ENCODE assay signal across 21 cellular contexts in genomic region chr2:144304127-144304665, GRCh38.
DNase-seq lines count a peak whose midpoint lies in the region; ATAC-seq, FAIRE-seq and TF ChIP-seq lines count a peak whose summit lies in the region.
"Had no signal": no experiment of that assay in that cellular context is flagged by ENCODE, and none has a peak within 500 bp of the region (broad histone marks: within the 10 kb centered on the region; RNA-seq: fewer than 3 reads in every experiment).

No MANE protein-coding gene starts in this region.

- no peak overlapping the region for H4K5ac ChIP-seq in H9 (ENCODE audit: insufficient read length, low read depth, low read length)

- H3K23me2 ChIP-seq in H9 (ENCODE audit: insufficient read length, low read depth, low read length, poor library complexity, severe bottlenecking) = no peaks in the 10 kb centered on the region

- intact Hi-C loops in activated T-helper 1 cell treated with anti-CD3 and anti-CD28 coated beads, Interleukin-12 subunit alpha, Interleukin-12 subunit beta, Interleukin-2, Interleukin-4 antibody, amounts not matched to agents 30 ng/mL and 10 ng/mL and 1 ng/mL, durations not matched to agents 14 hours and 24 hours and 36 hours (cut with micrococcal nuclease) = no loop called here

- TF ChIP-seq CTCF in H9 (conservative IDR thresholded peaks at IDR 0.05) = no peak

- H3K79me2 ChIP-seq in H9 (ENCODE audit: insufficient read depth, low read length) = peaks cover 5% of the 10 kb centered on the region

- no peak overlapping the region for H3K23ac ChIP-seq in H9 (ENCODE audit: insufficient read length, low read depth, low read length)

- H2BK5ac ChIP-seq in H9 (ENCODE audit: insufficient read length, low read length) = peak overlapping the region; percentile 53

- H4K20me1 ChIP-seq in H9 (ENCODE audit: control insufficient read depth, insufficient read depth, insufficient read length) = no peaks in the 10 kb centered on the region

- H2BK15ac ChIP-seq in H9 (ENCODE audit: low read depth, low read length) = no peak overlapping the region

- no peak overlapping the region for H2AFZ ChIP-seq in H9 (ENCODE audit: low read length)
- H2AFZ ChIP-seq: GM23338 had no signal

- H4K8ac ChIP-seq in H9 (replicated peaks; ENCODE audit: insufficient read length, low read depth, low read length) = no peak overlapping the region

- WGBS in H9 (ENCODE audit: extremely low coverage, insufficient read length, low lambda C conversion rate) = no CpG with 5 or more reads among the region's 4 CpGs

- H3K36me3 Mint-ChIP-seq in activated CD8-positive, alpha-beta memory T cell treated with anti-CD3 and anti-CD28 coated beads, Interleukin-2, amount 10 ng/mL, durations not matched to agents 7 days and 5 days = peaks cover 50% of the 10 kb centered on the region
- peaks cover 0 to 13% (median 0%) of the 10 kb centered on the region in 3 experiments; a peak in 2 of 7 replicates for H3K36me3 Mint-ChIP-seq in H9 (ENCODE audit: insufficient read depth in 1 of 3, low read depth in 3 of 3)
- H3K36me3 Mint-ChIP-seq in activated T-helper 1 cell treated with anti-CD3 and anti-CD28 coated beads, Interleukin-12 subunit alpha, Interleukin-12 subunit beta, Interleukin-2, Interleukin-4 antibody, amounts not matched to agents 30 ng/mL and 10 ng/mL and 1 ng/mL, durations not matched to agents 14 hours and 24 hours and 36 hours (ENCODE audit: low read depth) = peaks cover 8% of the 10 kb centered on the region

- no peak overlapping the region for H3K56ac ChIP-seq in H9 (ENCODE audit: insufficient read length, low read depth, low read length)

- no peak overlapping the region for H4K91ac ChIP-seq in H9 (ENCODE audit: insufficient read length, low read depth, low read length)

- H2AK5ac ChIP-seq in H9 (ENCODE audit: insufficient read length, low read length) = no peak overlapping the region

- H3K4ac ChIP-seq in H9 (ENCODE audit: low read depth, low read length) = no peak overlapping the region

- no peaks in the 10 kb centered on the region for H3K27me3 Mint-ChIP-seq in activated CD8-positive, alpha-beta memory T cell treated with anti-CD3 and anti-CD28 coated beads, Interleukin-2, amount 10 ng/mL, durations not matched to agents 7 days and 5 days
- no peaks in the 10 kb centered on the region for H3K27me3 Mint-ChIP-seq in H9 (ENCODE audit: low read depth)
- no peaks in the 10 kb centered on the region for H3K27me3 Mint-ChIP-seq in activated T-helper 1 cell treated with anti-CD3 and anti-CD28 coated beads, Interleukin-12 subunit alpha, Interleukin-12 subunit beta, Interleukin-2, Interleukin-4 antibody, amounts not matched to agents 30 ng/mL and 10 ng/mL and 1 ng/mL, durations not matched to agents 14 hours and 24 hours and 36 hours (ENCODE audit: insufficient read depth)
- H3K27me3 Mint-ChIP-seq: CD4-positive, alpha-beta T cell had no signal

- in situ Hi-C loops in ACHN (cut with HindIII; ENCODE audit: low pct_ligation_motif_present, low pct_unique_long_range_greater_than_20kb, low sequenced_read_pairs) = no loop called here

- no peak overlapping the region for H3K9ac ChIP-seq in H9 (ENCODE audit: extremely low read depth, insufficient read length, low read length)

- H3K9me3 ChIP-seq in H9 (ENCODE audit: control insufficient read depth, low read depth, low read length) = no peaks in the 10 kb centered on the region

- H3K27ac Mint-ChIP-seq in activated CD8-positive, alpha-beta memory T cell treated with anti-CD3 and anti-CD28 coated beads, Interleukin-2, amount 10 ng/mL, durations not matched to agents 7 days and 5 days = peak overlapping the region; percentile 39
- H3K27ac Mint-ChIP-seq in H9 = no peak overlapping the region; a peak in 1 of 7 replicates
- H3K27ac Mint-ChIP-seq in activated T-helper 1 cell treated with anti-CD3 and anti-CD28 coated beads, Interleukin-12 subunit alpha, Interleukin-12 subunit beta, Interleukin-2, Interleukin-4 antibody, amounts not matched to agents 30 ng/mL and 10 ng/mL and 1 ng/mL, durations not matched to agents 14 hours and 24 hours and 36 hours = peak overlapping the region; percentile 15
- H3K27ac Mint-ChIP-seq: CD4-positive, alpha-beta T cell; GM23338; HFFc6 had no signal

- peak overlapping the region; percentile 3 for H3K4me3 Mint-ChIP-seq in activated CD8-positive, alpha-beta memory T cell treated with anti-CD3 and anti-CD28 coated beads, Interleukin-2, amount 10 ng/mL, durations not matched to agents 7 days and 5 days
- H3K4me3 Mint-ChIP-seq in H9 = no peak overlapping the region
- H3K4me3 Mint-ChIP-seq in activated T-helper 1 cell treated with anti-CD3 and anti-CD28 coated beads, Interleukin-12 subunit alpha, Interleukin-12 subunit beta, Interleukin-2, Interleukin-4 antibody, amounts not matched to agents 30 ng/mL and 10 ng/mL and 1 ng/mL, durations not matched to agents 14 hours and 24 hours and 36 hours = no peak overlapping the region
- H3K4me3 Mint-ChIP-seq: CD4-positive, alpha-beta T cell; GM23338; HFFc6 had no signal

- H3K27ac ChIP-seq in H9 (ENCODE audit: insufficient read length, low read depth, low read length) = no peak overlapping the region
- H3K27ac ChIP-seq: C4-2B had no signal

- DNase-seq in activated CD8-positive, alpha-beta memory T cell treated with anti-CD3 and anti-CD28 coated beads, Interleukin-2, amount 10 ng/mL, durations not matched to agents 7 days and 5 days = no peak
- DNase-seq in activated CD8-positive, alpha-beta memory T cell treated with anti-CD3 and anti-CD28 coated beads for 24 hours = no peak
- no peak for DNase-seq in H9
- DNase-seq in activated T-helper 1 cell treated with anti-CD3 and anti-CD28 coated beads, Interleukin-12 subunit alpha, Interleukin-12 subunit beta, Interleukin-2, Interleukin-4 antibody, amounts not matched to agents 30 ng/mL and 10 ng/mL and 1 ng/mL, durations not matched to agents 14 hours and 24 hours and 36 hours (ENCODE audit: low spot score) = no peak
- no peak for DNase-seq in RCC 7860 (ENCODE audit: low spot score)
- no peak for DNase-seq in ACHN
- DNase-seq: AML-193; Caco-2; CD4-positive, alpha-beta T cell; DMS153; DMS79; GDM1; HFFc6; IMR-90 had no signal

- H2BK12ac ChIP-seq in H9 (ENCODE audit: insufficient read length, low read depth, low read length) = no peak overlapping the region

- H3K27me3 ChIP-seq in H9 (ENCODE audit: insufficient read depth, low read length) = no peaks in the 10 kb centered on the region

- no peaks in the 10 kb centered on the region for H3K79me1 ChIP-seq in H9 (ENCODE audit: insufficient read depth, low read depth, low read length, poor library complexity, severe bottlenecking)

- H3K4me1 Mint-ChIP-seq in activated CD8-positive, alpha-beta memory T cell treated with anti-CD3 and anti-CD28 coated beads, Interleukin-2, amount 10 ng/mL, durations not matched to agents 7 days and 5 days = peaks cover 21% of the 10 kb centered on the region
- H3K4me1 Mint-ChIP-seq in H9 = peaks cover 2 to 7% of the 10 kb centered on the region in 2 experiments; a peak in 2 of 4 replicates
- peaks cover 16% of the 10 kb centered on the region for H3K4me1 Mint-ChIP-seq in activated T-helper 1 cell treated with anti-CD3 and anti-CD28 coated beads, Interleukin-12 subunit alpha, Interleukin-12 subunit beta, Interleukin-2, Interleukin-4 antibody, amounts not matched to agents 30 ng/mL and 10 ng/mL and 1 ng/mL, durations not matched to agents 14 hours and 24 hours and 36 hours (ENCODE audit: low read depth)

- H2BK20ac ChIP-seq in H9 (ENCODE audit: low read depth, low read length, poor library complexity, severe bottlenecking) = no peak overlapping the region

- peak; percentile 30 for ATAC-seq in activated CD8-positive, alpha-beta memory T cell treated with anti-CD3 and anti-CD28 coated beads, Interleukin-2, amount 10 ng/mL, durations not matched to agents 7 days and 5 days
- ATAC-seq: GM23338, HCT116 had no signal

- H3K9me3 Mint-ChIP-seq in activated CD8-positive, alpha-beta memory T cell treated with anti-CD3 and anti-CD28 coated beads, Interleukin-2, amount 10 ng/mL, durations not matched to agents 7 days and 5 days (ENCODE audit: low read depth) = peaks cover 5% of the 10 kb centered on the region
- H3K9me3 Mint-ChIP-seq in H9 = no peaks in the 10 kb centered on the region
- peaks cover 26% of the 10 kb centered on the region for H3K9me3 Mint-ChIP-seq in activated T-helper 1 cell treated with anti-CD3 and anti-CD28 coated beads, Interleukin-12 subunit alpha, Interleukin-12 subunit beta, Interleukin-2, Interleukin-4 antibody, amounts not matched to agents 30 ng/mL and 10 ng/mL and 1 ng/mL, durations not matched to agents 14 hours and 24 hours and 36 hours
- H3K9me3 Mint-ChIP-seq: GM23338, HFFc6 had no signal

- H3T11ph ChIP-seq in H9 (ENCODE audit: low read length) = no peak overlapping the region

- H3K14ac ChIP-seq in H9 (ENCODE audit: insufficient read depth, low read length) = no peak overlapping the region

- FAIRE-seq in endometrium (lab: Jason Lieb, UNC) (peak; percentile 8), RCC 7860 (lab: Jason Lieb, UNC) (no peak)
- FAIRE-seq: A204.1, GM12892, HTR-8/SVneo had no signal

- no peak overlapping the region for H3K4me2 ChIP-seq in H9 (ENCODE audit: insufficient read depth, insufficient read length, low read length)
- H3K4me2 ChIP-seq: GM23338 had no signal

- H2BK120ac ChIP-seq in H9 (ENCODE audit: low read depth, low read length, poor library complexity, severe bottlenecking) = no peak overlapping the region

- CTCF ChIA-PET in activated CD8-positive, alpha-beta memory T cell treated with anti-CD3 and anti-CD28 coated beads, Interleukin-2, amount 10 ng/mL, durations not matched to agents 7 days and 5 days (lab: Charles Lee) = interaction anchor here (1.9 kb wide), 1 partner anchor 10 kb away, joined by 4 read pairs; no protein-coding TSS in a partner anchor

- no peak overlapping the region for H3K18ac ChIP-seq in H9 (ENCODE audit: insufficient read length, low read depth, low read length)

- H3K4me1 ChIP-seq in H9 (ENCODE audit: insufficient read depth, low read length) = no peaks in the 10 kb centered on the region
- H3K4me1 ChIP-seq: Caco-2 had no signal

Comparison
In these comparisons a context has a peak if more than half of its experiments do, and no peak if none do; other contexts are left out.
1. H3K27ac Mint-ChIP-seq: peak in activated CD8-positive, alpha-beta memory T cell treated with anti-CD3 and anti-CD28 coated beads, Interleukin-2, amount 10 ng/mL, durations not matched to agents 7 days and 5 days (single experiment) and activated T-helper 1 cell treated with anti-CD3 and anti-CD28 coated beads, Interleukin-12 subunit alpha, Interleukin-12 subunit beta, Interleukin-2, Interleukin-4 antibody, amounts not matched to agents 30 ng/mL and 10 ng/mL and 1 ng/mL, durations not matched to agents 14 hours and 24 hours and 36 hours (single experiment); none in H9 (0 of 3).